In genomic region chr12:12786371-12786715, GRCh38 we compare ENCODE assay signal across 8 cellular contexts. TPM values are rescaled to one million over a fixed set of nuclear protein-coding genes. Genes with fewer than 3 reads are reported as not detected.
A peak's percentile ranks its signal among the peaks of the same experiment; 100 is the strongest.
DNase-seq lines count a peak whose midpoint lies in the region; ATAC-seq and TF ChIP-seq lines count a peak whose summit lies in the region.

No MANE protein-coding gene starts in this region.

- no peak for TF ChIP-seq EP300 in ovary (IDR thresholded peaks at IDR 0.05)

- POLR2A ChIA-PET in A673 (lab: Charles Lee; ENCODE audit: low non-redundant PET): no interaction called here

- intact Hi-C loops in A673 (cut with micrococcal nuclease; ENCODE audit: unreplicated experiment): loop anchor here (5.0 kb wide), 1 partner anchor 426 kb away; no protein-coding TSS in a partner anchor
- intact Hi-C loops in ovary (cut with DNase I): loop anchor here in 1 of 4 donors (5.0 kb wide), 1 partner anchor 59 kb away; no protein-coding TSS in a partner anchor

- TSS peak; percentile 93 for BruUV-seq in A673 (replicated peaks; lab: Mats Ljungman, UMichigan)

- H3K4me1 ChIP-seq in A673 (ENCODE audit: insufficient read depth, low read length, poor library complexity, severe bottlenecking) (peaks cover 38% of the 10 kb centered on the region), ovary (ENCODE audit: insufficient read depth) (peaks cover 10% of the 10 kb centered on the region)

- TF ChIP-seq POLR2A in ovary (IDR thresholded peaks at IDR 0.05): no peak

- CTCF ChIA-PET in A673 (lab: Charles Lee): interaction anchor here (0.6 kb wide), 1 partner anchor 142 kb away, joined by 3 read pairs; no protein-coding TSS in a partner anchor

- no peaks in the 10 kb centered on the region for H3K36me3 ChIP-seq in A673 (ENCODE audit: insufficient read depth, low read length, poor library complexity, severe bottlenecking)
- H3K36me3 ChIP-seq in SK-N-MC (ENCODE audit: insufficient read depth, low read length): no peaks in the 10 kb centered on the region
- no peaks in the 10 kb centered on the region for H3K36me3 ChIP-seq in ovary

- peak; percentile 4 for ATAC-seq in GM21786 (IDR thresholded peaks at IDR 0.05; ENCODE audit: unreplicated experiment)

- no peak for TF ChIP-seq CTCF in A673 (conservative IDR thresholded peaks at IDR 0.05; ENCODE audit: low read depth, low read length)
- no peak for TF ChIP-seq CTCF in ovary (IDR thresholded peaks at IDR 0.05)

- DNase-seq in A673 (ENCODE audit: low spot score): no peak
- no peak for DNase-seq in SK-N-MC (ENCODE audit: low read depth, low spot score)
- DNase-seq in fibroblast of gingiva (ENCODE audit: low read depth): peak; percentile 64
- DNase-seq in ovary: no peak
- DNase-seq in Ammon's horn (ENCODE audit: low spot score): no peak
- DNase-seq in NCI-H1436 treated with DMSO at 0.1 percent for 48 hours (lab: John Stamatoyannopoulos, UW): no peak
- DNase-seq in putamen (ENCODE audit: low spot score): no peak

- WGBS in ovary, 3 donors: 12 to 17% (median 15%) methylated on average over 4 of the region's 4 CpGs

- H3K9ac ChIP-seq in SK-N-MC (ENCODE audit: insufficient read length): peak overlapping the region; percentile 87

- no peaks in the 10 kb centered on the region for H3K9me3 ChIP-seq in A673 (ENCODE audit: low read depth, low read length, poor library complexity, severe bottlenecking)
- no peaks in the 10 kb centered on the region for H3K9me3 ChIP-seq in SK-N-MC (ENCODE audit: low read depth, low read length)
- no peaks in the 10 kb centered on the region for H3K9me3 ChIP-seq in ovary

- H3K4me3 ChIP-seq in A673 (ENCODE audit: low read depth, low read length, poor library complexity, severe bottlenecking) (peak overlapping the region; percentile 54), SK-N-MC (peak overlapping the region; percentile 96), ovary (peak overlapping the region; percentile 61)

- H3K27me3 ChIP-seq in A673 (replicated peaks; ENCODE audit: insufficient read depth, low read depth, low read length, poor library complexity) (no peaks in the 10 kb centered on the region), ovary (no peaks in the 10 kb centered on the region)

- peak overlapping the region; percentile 75 for H3K27ac ChIP-seq in A673 (ENCODE audit: low read depth, low read length, poor library complexity, severe bottlenecking)
- peak overlapping the region; percentile 88 for H3K27ac ChIP-seq in SK-N-MC
- peak overlapping the region; percentile 86 to 95 for H3K27ac ChIP-seq in ovary

RNA-seq across cellular contexts. Expression of gene APOLD1, which starts 0.9 kb away (rescaled TPM):
- total RNA-seq in A673 (2021) (5.9 and 6.4 TPM in 2 replicates), ovary (10 to 100 TPM in 4 of 7 donors, 1 to 10 TPM in 3; 2.7 to 20.7 (median 10.0) TPM)
- polyA plus RNA-seq in ovary: 1 to 10 TPM; 6.1 to 7.3 TPM

RNA-seq across cellular contexts. Expression of gene DDX47, which starts 26.8 kb away (rescaled TPM):
- total RNA-seq in A673 (2021) (86.8 and 90.4 TPM in 2 replicates), ovary (10 to 100 TPM; 45.6 to 59.8 (median 52.3) TPM)
- 10 to 100 TPM; 38.6 to 71.7 TPM for polyA plus RNA-seq in ovary
